ENCODE assay signal across 9 cellular contexts in the genomic region with DNA sequence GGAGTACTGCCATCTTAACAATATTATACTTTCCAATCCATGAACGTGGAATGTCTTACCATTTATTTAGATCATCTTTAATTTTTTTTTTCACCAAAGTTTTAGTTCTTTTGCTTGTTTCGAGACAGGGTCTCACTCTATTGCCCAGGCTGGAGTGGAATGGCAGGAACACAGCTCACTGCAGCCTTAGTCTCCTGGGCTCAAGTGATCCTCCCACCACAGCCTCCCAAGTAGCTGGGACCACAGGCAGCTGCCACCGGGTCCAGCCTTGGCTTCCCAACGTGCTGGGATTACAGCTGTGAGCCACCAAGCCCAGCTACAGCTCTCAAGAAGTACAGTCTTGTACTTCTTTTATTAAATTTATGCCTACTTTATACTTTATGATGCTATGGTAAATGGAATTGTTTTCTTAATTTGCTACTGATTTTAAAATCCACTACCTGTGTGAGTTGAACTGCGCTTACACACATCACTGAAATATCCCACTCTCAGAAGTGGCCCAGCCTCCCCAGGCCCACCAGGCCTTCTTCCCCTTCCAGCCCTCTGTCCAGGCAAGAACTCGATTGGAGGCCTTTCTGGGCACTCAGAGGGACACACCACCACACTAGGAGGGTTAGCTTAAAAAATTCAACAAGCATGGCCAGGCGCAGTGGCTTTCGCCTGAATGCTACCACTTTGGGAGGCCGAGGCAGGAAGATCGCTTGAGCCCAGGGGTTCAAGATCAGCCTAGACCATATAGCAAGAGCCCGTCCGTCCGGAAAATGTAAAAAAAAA. TPM values are rescaled to one million over a fixed set of nuclear protein-coding genes. Genes with fewer than 3 reads are reported as not detected.
DNase-seq lines count a peak whose midpoint lies in the region; ATAC-seq and TF ChIP-seq lines count a peak whose summit lies in the region.
"Had no signal": no experiment of that assay in that cellular context is flagged by ENCODE, and none has a peak within 500 bp of the region (broad histone marks: within the 10 kb centered on the region; RNA-seq: fewer than 3 reads in every experiment).

No MANE protein-coding gene starts in this region.

- H3K27ac ChIP-seq in ascending aorta, result peak overlapping the region; percentile 92 to 97
- H3K27ac ChIP-seq in right lobe of liver, result peak overlapping the region in 2 of 3 donors; percentile 96 to 98
- peak overlapping the region; percentile 93 to 100 (median 98) for H3K27ac ChIP-seq in tibial nerve

- H3K36me3 Mint-ChIP-seq in activated T-cell treated with anti-CD3 and anti-CD28 coated beads, Interleukin-2, amount 50 U/mL, for 4 hours (ENCODE audit: insufficient read depth), result peaks cover 7% of the 10 kb centered on the region

- WGBS in right lobe of liver (ENCODE audit: insufficient coverage, low coverage, low lambda C conversion rate, missing lambda C conversion rate), result 43% methylated on average over 8 of the region's 13 CpGs
- WGBS in tibial nerve, 2 donors, result 39 to 41% methylated on average over 13 of the region's 13 CpGs

- TF ChIP-seq POLR2A in right lobe of liver (IDR thresholded peaks at IDR 0.05), result no peak
- no peak for TF ChIP-seq POLR2A in tibial nerve (IDR thresholded peaks at IDR 0.05)

- H3K4me1 ChIP-seq in ascending aorta (peaks cover 5 to 14% of the 10 kb centered on the region in 2 donors), right lobe of liver (peaks cover 0 to 17% (median 2%) of the 10 kb centered on the region in 4 donors), tibial nerve (peaks cover 6 to 74% (median 35%) of the 10 kb centered on the region in 4 donors)

- intact Hi-C loops in ascending aorta (cut with DNase I), result loop anchor here (5.0 kb wide), 1 partner anchor 347 kb away; a partner anchor contains a TSS
- intact Hi-C loops in right lobe of liver (cut with DNase I), result no loop called here

- H3K4me3 ChIP-seq in ascending aorta (peak overlapping the region; percentile 85 to 97), right lobe of liver (peak overlapping the region; percentile 94 to 97 (median 94)), tibial nerve (peak overlapping the region; percentile 85 to 94 (median 90))

- H3K36me3 ChIP-seq in ascending aorta (no peaks in the 10 kb centered on the region), right lobe of liver (no peaks in the 10 kb centered on the region), tibial nerve (peaks cover 0 to 15% (median 0%) of the 10 kb centered on the region in 3 donors)

- ATAC-seq in activated T-cell treated with anti-CD3 and anti-CD28 coated beads, Interleukin-2, amount 50 U/mL, for 4 hours, result no peak
- ATAC-seq in right lobe of liver, result no peak
- no peak for ATAC-seq in GM18520 (IDR thresholded peaks at IDR 0.05; ENCODE audit: unreplicated experiment)

- no peak for DNase-seq in activated T-cell treated with anti-CD3 and anti-CD28 coated beads, Interleukin-2, amount 50 U/mL, for 4 hours
- no peak for DNase-seq in activated T-cell treated with anti-CD3 and anti-CD28 coated beads, Interleukin-2, amount 50 U/mL, for 1 hour
- DNase-seq in ascending aorta (ENCODE audit: low spot score in 2 of 2), result no peak
- DNase-seq in right lobe of liver, result no peak
- DNase-seq in tibial nerve (ENCODE audit: low spot score in 2 of 2), result no peak
- no peak for DNase-seq in GDM1 (lab: John Stamatoyannopoulos, UW)
- DNase-seq in islet precursor cell, result no peak

- no peak for TF ChIP-seq CTCF in ascending aorta (IDR thresholded peaks at IDR 0.05)
- TF ChIP-seq CTCF in right lobe of liver (IDR thresholded peaks at IDR 0.05), result no peak
- no peak for TF ChIP-seq CTCF in tibial nerve (IDR thresholded peaks at IDR 0.05)

- TF ChIP-seq EP300 in tibial nerve (IDR thresholded peaks at IDR 0.05), result no peak

- peak overlapping the region; percentile 91 for H3K4me3 Mint-ChIP-seq in activated T-cell treated with anti-CD3 and anti-CD28 coated beads, Interleukin-2, amount 50 U/mL, for 4 hours

- H3K9me3 ChIP-seq in ascending aorta (no peaks in the 10 kb centered on the region), right lobe of liver (no peaks in the 10 kb centered on the region), tibial nerve (no peaks in the 10 kb centered on the region)

- H3K27me3 Mint-ChIP-seq in activated T-cell treated with anti-CD3 and anti-CD28 coated beads, Interleukin-2, amount 50 U/mL, for 4 hours (ENCODE audit: low read depth), result no peaks in the 10 kb centered on the region

- peaks cover 30% of the 10 kb centered on the region for H3K4me1 Mint-ChIP-seq in activated T-cell treated with anti-CD3 and anti-CD28 coated beads, Interleukin-2, amount 50 U/mL, for 4 hours (ENCODE audit: low read depth)

- H3K27me3 ChIP-seq in ascending aorta (no peaks in the 10 kb centered on the region), right lobe of liver (no peaks in the 10 kb centered on the region), tibial nerve (no peaks in the 10 kb centered on the region)

- no peaks in the 10 kb centered on the region for H3K9me3 Mint-ChIP-seq in activated T-cell treated with anti-CD3 and anti-CD28 coated beads, Interleukin-2, amount 50 U/mL, for 4 hours

RNA-seq across cellular contexts. Expression of a gene that starts 1.0 kb away (rescaled TPM):
- total RNA-seq in activated T-cell treated with anti-CD3 and anti-CD28 coated beads, Interleukin-2, amount 50 U/mL, for 4 hours, result 10 to 100 TPM; 59.4 to 61.6 (median 60.9) TPM
- total RNA-seq in ascending aorta (143 TPM), right lobe of liver (10 to 100 TPM; 31.7 to 60.0 (median 38.8) TPM), tibial nerve (10 to 100 TPM; 82.2 to 96.7 (median 92.2) TPM)

RNA-seq across cellular contexts. Expression of a gene that starts 40.1 kb away (rescaled TPM):
- 1 to 10 TPM; 1.5 to 2.1 (median 2.0) TPM for total RNA-seq in activated T-cell treated with anti-CD3 and anti-CD28 coated beads, Interleukin-2, amount 50 U/mL, for 4 hours
- total RNA-seq in ascending aorta (64.9 TPM), right lobe of liver (10 to 100 TPM in 1 of 6 experiments, 1 to 10 TPM in 5; 5.1 to 12.3 (median 6.1) TPM), tibial nerve (10 to 100 TPM; 30.6 to 69.3 (median 55.9) TPM)

RNA-seq across cellular contexts. Expression of a gene that starts 45.0 kb away (rescaled TPM):
- total RNA-seq in activated T-cell treated with anti-CD3 and anti-CD28 coated beads, Interleukin-2, amount 50 U/mL, for 4 hours, result 100 to 1,000 TPM; 121 to 148 (median 139) TPM
- total RNA-seq in ascending aorta (95.4 TPM), right lobe of liver (10 to 100 TPM; 23.2 to 36.8 (median 31.1) TPM), tibial nerve (100 to 1,000 TPM in 1 of 4 donors, 10 to 100 TPM in 3; 74.5 to 141 (median 88.2) TPM)

RNA-seq across cellular contexts. Expression of a gene that starts 49.7 kb away (rescaled TPM):
- total RNA-seq in activated T-cell treated with anti-CD3 and anti-CD28 coated beads, Interleukin-2, amount 50 U/mL, for 4 hours, result not detected
- not detected for total RNA-seq in ascending aorta
- total RNA-seq in right lobe of liver, result not detected
- under 1 TPM in 1 of 4 donors, not detected in 3; 0.44 TPM for total RNA-seq in tibial nerve
- total RNA-seq: SK-MEL-5 had no signal
